In genomic region chr7:140196361-140197217, GRCh38 we compare ENCODE assay signal across 12 cellular contexts. TPM values are rescaled to one million over a fixed set of nuclear protein-coding genes. Genes with fewer than 3 reads are reported as not detected.
DNase-seq lines count a peak whose midpoint lies in the region; ATAC-seq and TF ChIP-seq lines count a peak whose summit lies in the region.
"Had no signal": no experiment of that assay in that cellular context is flagged by ENCODE, and none has a peak within 500 bp of the region (broad histone marks: within the 10 kb centered on the region; RNA-seq: fewer than 3 reads in every experiment).

No MANE protein-coding gene starts in this region.

- POLR2A ChIA-PET in activated CD4-positive, alpha-beta T cell treated with anti-CD3 and anti-CD28 coated beads, Interleukin-2, amount 10 ng/mL, durations not matched to agents 7 days and 5 days (lab: Charles Lee): no interaction called here
- POLR2A ChIA-PET in WTC11 (lab: Charles Lee): no interaction called here

- DNase-seq in activated CD4-positive, alpha-beta T cell treated with anti-CD3 and anti-CD28 coated beads, Interleukin-2, amount 10 ng/mL, durations not matched to agents 7 days and 5 days: no peak
- no peak for DNase-seq in activated CD4-positive, alpha-beta T cell treated with anti-CD3 and anti-CD28 coated beads, Interleukin-2, amount 50 U/mL, for 48 hours
- DNase-seq in WTC11 (ENCODE audit: low spot score) (no peak), fibroblast of the aortic adventitia (ENCODE audit: low read depth) (peak; percentile 89), stromal cell of bone marrow (ENCODE audit: low read depth) (peak; percentile 62), mesothelial cell of epicardium (ENCODE audit: low spot score in 2 of 2, unreplicated experiment in 2 of 2) (no peak)
- DNase-seq in stimulated activated naive CD8-positive, alpha-beta T cell treated with anti-CD3 and anti-CD28 coated beads, Interleukin-15, amount 100 ng/mL, for 72 hours: no peak
- DNase-seq: DMS 273 treated with DMSO at 0.1 percent for 48 hours; effector memory CD4-positive, alpha-beta T cell had no signal

- H3K4me1 Mint-ChIP-seq in activated CD4-positive, alpha-beta T cell treated with anti-CD3 and anti-CD28 coated beads, Interleukin-2, amount 10 ng/mL, durations not matched to agents 7 days and 5 days: peaks cover 11% of the 10 kb centered on the region
- peaks cover 10% of the 10 kb centered on the region for H3K4me1 Mint-ChIP-seq in WTC11
- H3K4me1 Mint-ChIP-seq in stimulated activated naive CD8-positive, alpha-beta T cell treated with anti-CD3 and anti-CD28 coated beads, Interleukin-15, amount 100 ng/mL, for 72 hours: peaks cover 5% of the 10 kb centered on the region
- H3K4me1 Mint-ChIP-seq in mesothelial cell of epicardium: no peaks in the 10 kb centered on the region

- H3K36me3 Mint-ChIP-seq in activated CD4-positive, alpha-beta T cell treated with anti-CD3 and anti-CD28 coated beads, Interleukin-2, amount 10 ng/mL, durations not matched to agents 7 days and 5 days (ENCODE audit: low read depth): peaks cover 4% of the 10 kb centered on the region
- H3K36me3 Mint-ChIP-seq in WTC11 (0 out of 2 replicates have a peak, but pooled peaks cover 3% of the 10 kb centered on the region), mesothelial cell of epicardium (no peaks in the 10 kb centered on the region)

- no peak overlapping the region for H3K4me3 Mint-ChIP-seq in activated CD4-positive, alpha-beta T cell treated with anti-CD3 and anti-CD28 coated beads, Interleukin-2, amount 10 ng/mL, durations not matched to agents 7 days and 5 days
- H3K4me3 Mint-ChIP-seq in WTC11 (no peak overlapping the region), mesothelial cell of epicardium (no peak overlapping the region)
- no peak overlapping the region for H3K4me3 Mint-ChIP-seq in stimulated activated naive CD8-positive, alpha-beta T cell treated with anti-CD3 and anti-CD28 coated beads, Interleukin-15, amount 100 ng/mL, for 72 hours

- TF ChIP-seq CTCF in WTC11 (IDR thresholded peaks at IDR 0.05): no peak
- TF ChIP-seq CTCF in fibroblast of the aortic adventitia (IDR thresholded peaks at IDR 0.05; ENCODE audit: insufficient read depth, low read length): no peak
- no peak for TF ChIP-seq CTCF in mesothelial cell of epicardium (IDR thresholded peaks at IDR 0.05; ENCODE audit: unreplicated experiment)

- ATAC-seq in WTC11 (no peak), HG03175 (IDR thresholded peaks at IDR 0.05; ENCODE audit: unreplicated experiment) (no peak)
- no peak for ATAC-seq in stimulated activated naive CD8-positive, alpha-beta T cell treated with anti-CD3 and anti-CD28 coated beads, Interleukin-15, amount 100 ng/mL, for 72 hours

- no peak overlapping the region for H3K4me3 ChIP-seq in fibroblast of the aortic adventitia (ENCODE audit: low read depth, low read length)
- H3K4me3 ChIP-seq: lung, vagina had no signal

- peaks cover 13% of the 10 kb centered on the region for H3K9me3 Mint-ChIP-seq in activated CD4-positive, alpha-beta T cell treated with anti-CD3 and anti-CD28 coated beads, Interleukin-2, amount 10 ng/mL, durations not matched to agents 7 days and 5 days
- H3K9me3 Mint-ChIP-seq in WTC11 (peaks cover 13% of the 10 kb centered on the region), mesothelial cell of epicardium (peaks cover 15% of the 10 kb centered on the region)
- peaks cover 4 to 12% of the 10 kb centered on the region in 2 donors for H3K9me3 Mint-ChIP-seq in stimulated activated naive CD8-positive, alpha-beta T cell treated with anti-CD3 and anti-CD28 coated beads, Interleukin-15, amount 100 ng/mL, for 72 hours

- peak overlapping the region; percentile 32 for H3K27ac Mint-ChIP-seq in activated CD4-positive, alpha-beta T cell treated with anti-CD3 and anti-CD28 coated beads, Interleukin-2, amount 10 ng/mL, durations not matched to agents 7 days and 5 days
- no peak overlapping the region for H3K27ac Mint-ChIP-seq in WTC11
- H3K27ac Mint-ChIP-seq in stimulated activated naive CD8-positive, alpha-beta T cell treated with anti-CD3 and anti-CD28 coated beads, Interleukin-15, amount 100 ng/mL, for 72 hours: peak overlapping the region in 1 of 2 donors; percentile 21
- H3K27ac Mint-ChIP-seq in mesothelial cell of epicardium: no peak overlapping the region

- CTCF ChIA-PET in activated CD4-positive, alpha-beta T cell treated with anti-CD3 and anti-CD28 coated beads, Interleukin-2, amount 10 ng/mL, durations not matched to agents 7 days and 5 days (lab: Charles Lee): interaction anchor here (1.2 to 3.5 kb wide), 3 partner anchors 12 to 22 kb away, joined by 3 to 18 read pairs (median 4); no protein-coding TSS in a partner anchor
- CTCF ChIA-PET in WTC11 (lab: Charles Lee): no interaction called here

- H3K27me3 Mint-ChIP-seq in activated CD4-positive, alpha-beta T cell treated with anti-CD3 and anti-CD28 coated beads, Interleukin-2, amount 10 ng/mL, durations not matched to agents 7 days and 5 days: peaks cover 2% of the 10 kb centered on the region
- peaks cover 5% of the 10 kb centered on the region; the same call in 1 of the 2 replicates for H3K27me3 Mint-ChIP-seq in WTC11 (ENCODE audit: low read depth)
- no peaks in the 10 kb centered on the region for H3K27me3 Mint-ChIP-seq in stimulated activated naive CD8-positive, alpha-beta T cell treated with anti-CD3 and anti-CD28 coated beads, Interleukin-15, amount 100 ng/mL, for 72 hours
- H3K27me3 Mint-ChIP-seq in mesothelial cell of epicardium (ENCODE audit: low read depth): no peaks in the 10 kb centered on the region

TF ChIP-seq in WTC11, 78 proteins besides CTCF, POLR2A, EP300 and RAD21:
- no peak for TF ChIP-seq JUN (CRISPR knock-in tag; IDR thresholded peaks at IDR 0.05)
- no peak for TF ChIP-seq TCF7 (CRISPR knock-in tag; IDR thresholded peaks at IDR 0.05; ENCODE audit: low read depth)
- TF ChIP-seq GTF2I (CRISPR knock-in tag; conservative IDR thresholded peaks at IDR 0.05): 0 out of 2 replicates have a peak, but pooled peaks have one; percentile 5

RNA-seq across cellular contexts. Expression of gene KDM7A, which starts 19.8 kb away (rescaled TPM):
- total RNA-seq in activated CD4-positive, alpha-beta T cell treated with anti-CD3 and anti-CD28 coated beads, Interleukin-2, amount 10 ng/mL, durations not matched to agents 7 days and 5 days: 10 to 100 TPM; 12.5 to 13.5 TPM
- total RNA-seq in WTC11 (2021): 11.4 to 12.4 TPM (median 12.2 TPM) in 3 replicates
- total RNA-seq in fibroblast of the aortic adventitia (ENCODE audit: low replicate concordance): 6.6 and 6.9 TPM in 2 replicates
- total RNA-seq in mesothelial cell of epicardium: 6.5 to 8.4 TPM (median 6.6 TPM) in 3 replicates

Comparison
In these comparisons a context has a peak if more than half of its experiments do, and no peak if none do; other contexts are left out.
1. DNase-seq: peak in fibroblast of the aortic adventitia (single experiment) and stromal cell of bone marrow (single experiment); none in activated CD4-positive, alpha-beta T cell treated with anti-CD3 and anti-CD28 coated beads, Interleukin-2, amount 10 ng/mL, durations not matched to agents 7 days and 5 days (single experiment), activated CD4-positive, alpha-beta T cell treated with anti-CD3 and anti-CD28 coated beads, Interleukin-2, amount 50 U/mL, for 48 hours (0 of 2), WTC11 (single experiment), stimulated activated naive CD8-positive, alpha-beta T cell treated with anti-CD3 and anti-CD28 coated beads, Interleukin-15, amount 100 ng/mL, for 72 hours (0 of 2) and mesothelial cell of epicardium (0 of 2).